In the genomic region with DNA sequence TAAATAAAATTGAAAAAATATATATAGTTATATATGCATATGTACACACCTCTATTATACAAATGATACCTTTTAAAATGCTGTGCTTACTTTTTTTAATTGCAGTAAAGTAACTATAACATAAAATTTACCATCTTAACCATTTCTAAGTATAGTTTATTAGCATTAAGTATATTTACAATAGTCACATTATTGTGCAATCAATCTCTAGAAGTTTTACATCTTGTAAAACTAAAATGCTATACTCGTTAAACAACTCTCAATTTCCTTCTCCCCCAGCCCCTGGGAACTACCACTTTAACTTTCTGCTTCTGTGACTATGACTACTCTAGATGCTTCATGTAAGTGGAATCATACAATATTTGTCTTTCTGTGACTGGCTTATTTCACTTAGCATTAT, we compare ENCODE assay signal across 30 cellular contexts.
"Had no signal": no experiment of that assay in that cellular context is flagged by ENCODE, and none has a peak within 500 bp of the region (broad histone marks: within the 10 kb centered on the region; RNA-seq: fewer than 3 reads in every experiment).

No MANE protein-coding gene starts in this region.

- H3K36me3 Mint-ChIP-seq: activated naive CD4-positive, alpha-beta T cell treated with anti-CD3 and anti-CD28 coated beads, Interleukin-2, amount 10 ng/mL, durations not matched to agents 7 days and 5 days; activated naive CD8-positive, alpha-beta T cell treated with anti-CD3 and anti-CD28 coated beads, Interleukin-2, amount 10 ng/mL, durations not matched to agents 7 days and 5 days; stimulated activated effector memory CD8-positive, alpha-beta T cell treated with anti-CD3 and anti-CD28 coated beads, Interleukin-12 subunit alpha, Interleukin-12 subunit beta, amount 100 ng/mL, for 72 hours had no signal

- H3K4me1 Mint-ChIP-seq: activated CD4-positive, alpha-beta memory T cell treated with anti-CD3 and anti-CD28 coated beads, Interleukin-2, amount 10 ng/mL, durations not matched to agents 7 days and 5 days; activated CD4-positive, alpha-beta T cell treated with anti-CD3 and anti-CD28 coated beads, Interleukin-2, amount 10 ng/mL, durations not matched to agents 7 days and 5 days; activated naive CD4-positive, alpha-beta T cell treated with anti-CD3 and anti-CD28 coated beads, Interleukin-2, amount 10 ng/mL, durations not matched to agents 7 days and 5 days; activated naive CD8-positive, alpha-beta T cell treated with anti-CD3 and anti-CD28 coated beads, Interleukin-2, amount 10 ng/mL, durations not matched to agents 7 days and 5 days; stimulated activated effector memory CD8-positive, alpha-beta T cell treated with anti-CD3 and anti-CD28 coated beads, Interleukin-12 subunit alpha, Interleukin-12 subunit beta, amount 100 ng/mL, for 72 hours; stimulated activated naive CD8-positive, alpha-beta T cell treated with anti-CD3 and anti-CD28 coated beads, Interleukin-15, amount 100 ng/mL, for 72 hours had no signal

- ATAC-seq: mucosa of descending colon; stimulated activated effector memory CD8-positive, alpha-beta T cell treated with anti-CD3 and anti-CD28 coated beads, Interleukin-12 subunit alpha, Interleukin-12 subunit beta, amount 100 ng/mL, for 72 hours; stimulated activated naive CD8-positive, alpha-beta T cell treated with anti-CD3 and anti-CD28 coated beads, Interleukin-15, amount 100 ng/mL, for 72 hours; upper lobe of right lung had no signal

- H3K4me3 ChIP-seq: ascending aorta, coronary artery, dorsolateral prefrontal cortex, esophagus muscularis mucosa, hepatocyte, left ventricle myocardium inferior, lung, mucosa of descending colon, sigmoid colon, upper lobe of right lung had no signal

- DNase-seq: activated CD4-positive, alpha-beta memory T cell treated with anti-CD3 and anti-CD28 coated beads, Interleukin-2, amount 10 ng/mL, durations not matched to agents 7 days and 5 days; activated CD4-positive, alpha-beta T cell treated with anti-CD3 and anti-CD28 coated beads for 1 hour; activated CD4-positive, alpha-beta T cell treated with anti-CD3 and anti-CD28 coated beads, Interleukin-2, amount 10 ng/mL, durations not matched to agents 7 days and 5 days; activated CD8-positive, alpha-beta memory T cell treated with anti-CD3 and anti-CD28 coated beads, Interleukin-2, amount 50 U/mL, for 48 hours; activated gamma-delta T cell; activated naive CD4-positive, alpha-beta T cell treated with anti-CD3 and anti-CD28 coated beads, Interleukin-2, amount 10 ng/mL, durations not matched to agents 7 days and 5 days; activated naive CD8-positive, alpha-beta T cell treated with anti-CD3 and anti-CD28 coated beads, Interleukin-2, amount 10 ng/mL, durations not matched to agents 7 days and 5 days; activated T-cell treated with anti-CD3 and anti-CD28 coated beads, Interleukin-2, amount 50 U/mL, for 24 hours; dorsolateral prefrontal cortex; effector memory CD4-positive, alpha-beta T cell; islet precursor cell; left ventricle myocardium inferior; mucosa of descending colon; retina; sigmoid colon; small intestine; stimulated activated CD4-positive, alpha-beta T cell treated with anti-CD3 and anti-CD28 coated beads, Interleukin-4, amount 100 ng/mL, for 24 hours; stimulated activated naive CD8-positive, alpha-beta T cell treated with anti-CD3 and anti-CD28 coated beads, Interleukin-15, amount 100 ng/mL, for 72 hours; substantia nigra; T-helper 2 cell; upper lobe of right lung had no signal

- H3K9me3 Mint-ChIP-seq: activated CD4-positive, alpha-beta memory T cell treated with anti-CD3 and anti-CD28 coated beads, Interleukin-2, amount 10 ng/mL, durations not matched to agents 7 days and 5 days; activated CD4-positive, alpha-beta T cell treated with anti-CD3 and anti-CD28 coated beads, Interleukin-2, amount 10 ng/mL, durations not matched to agents 7 days and 5 days; activated naive CD4-positive, alpha-beta T cell treated with anti-CD3 and anti-CD28 coated beads, Interleukin-2, amount 10 ng/mL, durations not matched to agents 7 days and 5 days; activated T-cell treated with anti-CD3 and anti-CD28 coated beads, Interleukin-2, amount 50 U/mL, for 24 hours had no signal

- H3K4me3 Mint-ChIP-seq: activated CD4-positive, alpha-beta memory T cell treated with anti-CD3 and anti-CD28 coated beads, Interleukin-2, amount 10 ng/mL, durations not matched to agents 7 days and 5 days; activated CD4-positive, alpha-beta T cell treated with anti-CD3 and anti-CD28 coated beads, Interleukin-2, amount 10 ng/mL, durations not matched to agents 7 days and 5 days; activated naive CD4-positive, alpha-beta T cell treated with anti-CD3 and anti-CD28 coated beads, Interleukin-2, amount 10 ng/mL, durations not matched to agents 7 days and 5 days; activated naive CD8-positive, alpha-beta T cell treated with anti-CD3 and anti-CD28 coated beads, Interleukin-2, amount 10 ng/mL, durations not matched to agents 7 days and 5 days; activated T-cell treated with anti-CD3 and anti-CD28 coated beads, Interleukin-2, amount 50 U/mL, for 24 hours; brain; nephron; stimulated activated effector memory CD8-positive, alpha-beta T cell treated with anti-CD3 and anti-CD28 coated beads, Interleukin-12 subunit alpha, Interleukin-12 subunit beta, amount 100 ng/mL, for 72 hours; stimulated activated naive CD8-positive, alpha-beta T cell treated with anti-CD3 and anti-CD28 coated beads, Interleukin-15, amount 100 ng/mL, for 72 hours had no signal

- H3K27me3 Mint-ChIP-seq: brain had no signal

- H3K27ac Mint-ChIP-seq: activated CD4-positive, alpha-beta memory T cell treated with anti-CD3 and anti-CD28 coated beads, Interleukin-2, amount 10 ng/mL, durations not matched to agents 7 days and 5 days; activated CD4-positive, alpha-beta T cell treated with anti-CD3 and anti-CD28 coated beads, Interleukin-2, amount 10 ng/mL, durations not matched to agents 7 days and 5 days; activated naive CD4-positive, alpha-beta T cell treated with anti-CD3 and anti-CD28 coated beads, Interleukin-2, amount 10 ng/mL, durations not matched to agents 7 days and 5 days; activated naive CD8-positive, alpha-beta T cell treated with anti-CD3 and anti-CD28 coated beads, Interleukin-2, amount 10 ng/mL, durations not matched to agents 7 days and 5 days; activated T-cell treated with anti-CD3 and anti-CD28 coated beads, Interleukin-2, amount 50 U/mL, for 24 hours; brain; nephron; stimulated activated effector memory CD8-positive, alpha-beta T cell treated with anti-CD3 and anti-CD28 coated beads, Interleukin-12 subunit alpha, Interleukin-12 subunit beta, amount 100 ng/mL, for 72 hours; stimulated activated naive CD8-positive, alpha-beta T cell treated with anti-CD3 and anti-CD28 coated beads, Interleukin-15, amount 100 ng/mL, for 72 hours had no signal

- H3K27ac ChIP-seq: coronary artery, dorsolateral prefrontal cortex, esophagus muscularis mucosa, hepatocyte, left ventricle myocardium inferior, neutrophil, sigmoid colon, upper lobe of right lung had no signal
